In genomic region chr17:42311240-42312034, GRCh38 we compare ENCODE assay signal across 8 cellular contexts. TPM values are rescaled to one million over a fixed set of nuclear protein-coding genes. Genes with fewer than 3 reads are reported as not detected.
DNase-seq lines count a peak whose midpoint lies in the region; ATAC-seq and TF ChIP-seq lines count a peak whose summit lies in the region.

No MANE protein-coding gene starts in this region.

- no peak for TF ChIP-seq RAD21 in IMR-90 (IDR thresholded peaks at IDR 0.05; ENCODE audit: low read length)

- dilution Hi-C loops in IMR-90 (cut with HindIII; ENCODE audit: low sequenced_read_pairs, unreplicated experiment), result no loop called here

- H2AK9ac ChIP-seq in IMR-90 (replicated peaks; ENCODE audit: low read depth, low read length, poor library complexity), result peak overlapping the region; percentile 29

- in situ Hi-C loops in IMR-90 (cut with MboI; ENCODE audit: low sequenced_read_pairs), result no loop called here
- in situ Hi-C loops in ACHN (cut with HindIII; ENCODE audit: low pct_ligation_motif_present, low pct_unique_long_range_greater_than_20kb, low sequenced_read_pairs), result loop anchor here (10.0 kb wide), 1 partner anchor 213 kb away; no protein-coding TSS in a partner anchor

- no peak for TF ChIP-seq POLR2A in IMR-90 (IDR thresholded peaks at IDR 0.05; ENCODE audit: low read depth, low read length)
- TF ChIP-seq POLR2A in ovary (IDR thresholded peaks at IDR 0.05), result peak; percentile 47

- H3K36me3 ChIP-seq in IMR-90 (ENCODE audit: control insufficient read depth, insufficient read depth, low read length) (peaks cover 31% of the 10 kb centered on the region), ovary (no peaks in the 10 kb centered on the region)

- H3K36me3 Mint-ChIP-seq in activated T-helper 1 cell treated with anti-CD3 and anti-CD28 coated beads, Interleukin-12 subunit alpha, Interleukin-12 subunit beta, Interleukin-2, Interleukin-4 antibody, amounts not matched to agents 30 ng/mL and 10 ng/mL and 1 ng/mL, durations not matched to agents 14 hours and 24 hours and 36 hours (ENCODE audit: low read depth), result peaks cover 67% of the 10 kb centered on the region

- peaks cover 11% of the 10 kb centered on the region for H3K4me1 ChIP-seq in IMR-90 (ENCODE audit: control insufficient read depth, insufficient read depth, low read length)
- peaks cover 20% of the 10 kb centered on the region for H3K4me1 ChIP-seq in ovary (ENCODE audit: insufficient read depth)

- H2BK5ac ChIP-seq in IMR-90 (ENCODE audit: low read depth, low read length, poor library complexity, severe bottlenecking), result peak overlapping the region; percentile 10

- no peak overlapping the region for H2BK20ac ChIP-seq in IMR-90 (ENCODE audit: low read depth, low read length)

- H3K4me3 ChIP-seq in IMR-90 (ENCODE audit: insufficient read depth, low read depth, low read length) (no peak overlapping the region), ovary (no peak overlapping the region)

- peak overlapping the region; percentile 81 for H3K4me3 Mint-ChIP-seq in activated T-helper 1 cell treated with anti-CD3 and anti-CD28 coated beads, Interleukin-12 subunit alpha, Interleukin-12 subunit beta, Interleukin-2, Interleukin-4 antibody, amounts not matched to agents 30 ng/mL and 10 ng/mL and 1 ng/mL, durations not matched to agents 14 hours and 24 hours and 36 hours

- no peak overlapping the region; the same call in 1 of the 2 replicates for H4K91ac ChIP-seq in IMR-90 (ENCODE audit: insufficient read depth, low read depth, low read length)

- H3K9me1 ChIP-seq in IMR-90 (ENCODE audit: insufficient read depth, low read length), result no peaks in the 10 kb centered on the region

- no peak for TF ChIP-seq CTCF in IMR-90 (conservative IDR thresholded peaks at IDR 0.05; ENCODE audit: low read depth, low read length)
- TF ChIP-seq CTCF in ovary (IDR thresholded peaks at IDR 0.05), result no peak

- ATAC-seq in IMR-90 (ENCODE audit: low read depth) (peak; percentile 91), Right ventricle myocardium inferior (peak; percentile 94), HG03045 (IDR thresholded peaks at IDR 0.05; ENCODE audit: unreplicated experiment) (no peak)

- H3K4ac ChIP-seq in IMR-90 (ENCODE audit: low read depth, low read length), result peak overlapping the region; percentile 24; the same call in 1 of the 2 replicates

- H2AFZ ChIP-seq in IMR-90 (replicated peaks; ENCODE audit: low read length, poor library complexity), result peak overlapping the region; percentile 53

- peak overlapping the region in 1 of 2 experiments; percentile 37; a peak in 1 of 4 replicates for H4K8ac ChIP-seq in IMR-90 (ENCODE audit: low read depth in 2 of 2, low read length in 2 of 2)

- H3K23ac ChIP-seq in IMR-90 (ENCODE audit: low read depth, low read length), result no peak overlapping the region

- H2BK15ac ChIP-seq in IMR-90 (ENCODE audit: low read depth, low read length), result no peak overlapping the region

- peak overlapping the region; percentile 2; the same call in 1 of the 2 replicates for H3K14ac ChIP-seq in IMR-90 (replicated peaks; ENCODE audit: low read depth, low read length)

- POLR2A ChIA-PET in IMR-90 (lab: Charles Lee; ENCODE audit: unreplicated experiment), result interaction anchor here (0.5 to 0.6 kb wide), 3 partner anchors 75 to 325 kb away, joined by 3 to 17 read pairs (median 3); no protein-coding TSS in a partner anchor

- TF ChIP-seq EP300 in ovary (IDR thresholded peaks at IDR 0.05), result no peak

- H3K79me1 ChIP-seq in IMR-90 (ENCODE audit: low read depth in 1 of 2, low read length in 2 of 2), result 0 out of 4 replicates have a peak, but pooled peaks cover 0 to 10% of the 10 kb centered on the region in 2 experiments

- no peak overlapping the region for H3K56ac ChIP-seq in IMR-90 (ENCODE audit: extremely low read depth, insufficient read depth, low read length)

- no peak overlapping the region for H3K18ac ChIP-seq in IMR-90 (ENCODE audit: low read depth, low read length)

- peak overlapping the region; percentile 58 for H2AK5ac ChIP-seq in IMR-90 (ENCODE audit: low read depth, low read length)

- H4K5ac ChIP-seq in IMR-90 (ENCODE audit: low read depth, low read length), result no peak overlapping the region

- BruUV-seq in IMR-90 (replicated peaks; lab: Mats Ljungman, UMichigan), result no TSS peak

- H3K9me3 Mint-ChIP-seq in activated T-helper 1 cell treated with anti-CD3 and anti-CD28 coated beads, Interleukin-12 subunit alpha, Interleukin-12 subunit beta, Interleukin-2, Interleukin-4 antibody, amounts not matched to agents 30 ng/mL and 10 ng/mL and 1 ng/mL, durations not matched to agents 14 hours and 24 hours and 36 hours, result no peaks in the 10 kb centered on the region

- H3K27ac ChIP-seq in IMR-90 (ENCODE audit: insufficient read depth, low read length) (peak overlapping the region; percentile 45), ovary (peak overlapping the region; percentile 71 to 92)

- intact Hi-C loops in IMR-90 (cut with micrococcal nuclease), result loop anchor here (2.0 kb wide), 1 partner anchor 89 kb away; no protein-coding TSS in a partner anchor
- intact Hi-C loops in activated T-helper 1 cell treated with anti-CD3 and anti-CD28 coated beads, Interleukin-12 subunit alpha, Interleukin-12 subunit beta, Interleukin-2, Interleukin-4 antibody, amounts not matched to agents 30 ng/mL and 10 ng/mL and 1 ng/mL, durations not matched to agents 14 hours and 24 hours and 36 hours (cut with micrococcal nuclease), result loop anchor here (1.0 to 2.0 kb wide), 4 partner anchors 11 to 95 kb away; no protein-coding TSS in a partner anchor
- intact Hi-C loops in Right ventricle myocardium inferior (cut with DNase I), result no loop called here
- intact Hi-C loops in ovary (cut with DNase I), result loop anchor here in 1 of 4 donors (5.0 kb wide), 1 partner anchor 206 kb away; no protein-coding TSS in a partner anchor

- H3K27me3 ChIP-seq in IMR-90 (ENCODE audit: control insufficient read depth, insufficient read depth, low read length) (no peaks in the 10 kb centered on the region), ovary (no peaks in the 10 kb centered on the region)

- peak overlapping the region; percentile 86 for H3K27ac Mint-ChIP-seq in activated T-helper 1 cell treated with anti-CD3 and anti-CD28 coated beads, Interleukin-12 subunit alpha, Interleukin-12 subunit beta, Interleukin-2, Interleukin-4 antibody, amounts not matched to agents 30 ng/mL and 10 ng/mL and 1 ng/mL, durations not matched to agents 14 hours and 24 hours and 36 hours

- H3K9me3 ChIP-seq in IMR-90 (ENCODE audit: control insufficient read depth, insufficient read depth, low read length), result no peaks in the 10 kb centered on the region
- no peaks in the 10 kb centered on the region for H3K9me3 ChIP-seq in ovary

- 54% methylated on average over 5 of the region's 19 CpGs; no CpG with 5 or more reads in 1 of the 2 experiments for WGBS in IMR-90 (ENCODE audit: extremely low coverage in 2 of 2, insufficient read length in 1 of 2), 2 experiments
- 14 to 28% (median 21%) methylated on average over 19 of the region's 19 CpGs for WGBS in ovary, 3 donors

- no peaks in the 10 kb centered on the region for H4K20me1 ChIP-seq in IMR-90 (ENCODE audit: insufficient read depth, low read length)

- H3K9ac ChIP-seq in IMR-90 (ENCODE audit: low read depth, low read length), result peak overlapping the region; percentile 12; the same call in 1 of the 2 replicates

- H2BK120ac ChIP-seq in IMR-90 (ENCODE audit: low read depth, low read length), result 0 out of 2 replicates have a peak overlapping the region, but pooled peaks have one; percentile 2

- H3K4me1 Mint-ChIP-seq in activated T-helper 1 cell treated with anti-CD3 and anti-CD28 coated beads, Interleukin-12 subunit alpha, Interleukin-12 subunit beta, Interleukin-2, Interleukin-4 antibody, amounts not matched to agents 30 ng/mL and 10 ng/mL and 1 ng/mL, durations not matched to agents 14 hours and 24 hours and 36 hours (ENCODE audit: low read depth), result peaks cover 75% of the 10 kb centered on the region

- H3K4me2 ChIP-seq in IMR-90 (ENCODE audit: low read depth, low read length), result no peak overlapping the region; the same call in 1 of the 2 replicates

- CTCF ChIA-PET in IMR-90 (lab: Yijun Ruan, JAX), result interaction anchor here (0.6 to 1.5 kb wide), 4 partner anchors 14 to 145 kb away, joined by 3 to 4 read pairs (median 3); no protein-coding TSS in a partner anchor

- DNase-seq in Ammon's horn (ENCODE audit: low spot score) (peak; percentile 86), IMR-90 (peak; percentile 94), Right ventricle myocardium inferior (ENCODE audit: missing footprints) (peak; percentile 92), ovary (peak; percentile 90 to 95 (median 92)), ACHN (no peak)
- DNase-seq in activated T-helper 1 cell treated with anti-CD3 and anti-CD28 coated beads, Interleukin-12 subunit alpha, Interleukin-12 subunit beta, Interleukin-2, Interleukin-4 antibody, amounts not matched to agents 30 ng/mL and 10 ng/mL and 1 ng/mL, durations not matched to agents 14 hours and 24 hours and 36 hours (ENCODE audit: low spot score), result no peak
- no peak for DNase-seq in NK-92 treated with Interleukin-12 subunit alpha and Interleukin-12 subunit beta, amount 100 ng/mL, for 24 hours (lab: John Stamatoyannopoulos, UW)

- no peaks in the 10 kb centered on the region for H3K27me3 Mint-ChIP-seq in activated T-helper 1 cell treated with anti-CD3 and anti-CD28 coated beads, Interleukin-12 subunit alpha, Interleukin-12 subunit beta, Interleukin-2, Interleukin-4 antibody, amounts not matched to agents 30 ng/mL and 10 ng/mL and 1 ng/mL, durations not matched to agents 14 hours and 24 hours and 36 hours (ENCODE audit: insufficient read depth)

TF ChIP-seq in IMR-90, 13 proteins besides CTCF, POLR2A, EP300 and RAD21 (continues in another document):
- no peak for TF ChIP-seq RCOR1 (IDR thresholded peaks at IDR 0.05; ENCODE audit: insufficient replicate concordance, low read length)

RNA-seq across cellular contexts. Expression of gene STAT5A, which starts 23.1 kb away (rescaled TPM):
- total RNA-seq in IMR-90 (2012; rRNA removed) (1.3 and 1.4 TPM in 2 replicates), Right ventricle myocardium inferior (14.6 TPM), ovary (10 to 100 TPM; 43.1 to 82.8 (median 51.6) TPM)
- polyA plus RNA-seq in IMR-90 (2012; rRNA removed) (1.4 and 1.5 TPM in 2 replicates), ovary (10 to 100 TPM; 19.5 to 22.2 TPM)
- polyA plus RNA-seq in IMR-90 (2012; cell fraction: cytosol; rRNA removed), result 1.9 and 2.0 TPM in 2 replicates
- 5.2 and 5.6 TPM in 2 replicates for polyA plus RNA-seq in IMR-90 (2012; cell fraction: nucleus; rRNA removed; ENCODE audit: low replicate concordance)
- 375 and 381 TPM in 2 replicates for total RNA-seq in activated T-helper 1 cell treated with anti-CD3 and anti-CD28 coated beads, Interleukin-12 subunit alpha, Interleukin-12 subunit beta, Interleukin-2, Interleukin-4 antibody, amounts not matched to agents 30 ng/mL and 10 ng/mL and 1 ng/mL, durations not matched to agents 14 hours and 24 hours and 36 hours

RNA-seq across cellular contexts. Expression of gene STAT5B, which starts 35.2 kb away (rescaled TPM):
- total RNA-seq in IMR-90 (2012; rRNA removed), result 21.7 and 24.4 TPM in 2 replicates
- 28.7 and 29.6 TPM in 2 replicates for polyA plus RNA-seq in IMR-90 (2012; rRNA removed)
- 11.6 and 14.8 TPM in 2 replicates for polyA plus RNA-seq in IMR-90 (2012; cell fraction: cytosol; rRNA removed)
- polyA plus RNA-seq in IMR-90 (2012; cell fraction: nucleus; rRNA removed; ENCODE audit: low replicate concordance), result 95.5 and 119 TPM in 2 replicates
- total RNA-seq in activated T-helper 1 cell treated with anti-CD3 and anti-CD28 coated beads, Interleukin-12 subunit alpha, Interleukin-12 subunit beta, Interleukin-2, Interleukin-4 antibody, amounts not matched to agents 30 ng/mL and 10 ng/mL and 1 ng/mL, durations not matched to agents 14 hours and 24 hours and 36 hours, result 191 and 199 TPM in 2 replicates
- total RNA-seq in Right ventricle myocardium inferior, result 32.9 TPM
- 100 to 1,000 TPM in 4 of 7 donors, 10 to 100 TPM in 3; 66.7 to 176 (median 128) TPM for total RNA-seq in ovary
- 100 to 1,000 TPM in 1 of 2 donors, 10 to 100 TPM in 1; 66.1 to 108 TPM for polyA plus RNA-seq in ovary

Comparison
In these comparisons a context has a peak if more than half of its experiments do, and no peak if none do; other contexts are left out.
1. DNase-seq: peak in Ammon's horn (single experiment), IMR-90 (single experiment), Right ventricle myocardium inferior (single experiment) and ovary (5 of 5); none in activated T-helper 1 cell treated with anti-CD3 and anti-CD28 coated beads, Interleukin-12 subunit alpha, Interleukin-12 subunit beta, Interleukin-2, Interleukin-4 antibody, amounts not matched to agents 30 ng/mL and 10 ng/mL and 1 ng/mL, durations not matched to agents 14 hours and 24 hours and 36 hours (single experiment), NK-92 treated with Interleukin-12 subunit alpha and Interleukin-12 subunit beta, amount 100 ng/mL, for 24 hours (single experiment) and ACHN (single experiment).